13 cellular contexts compared by ENCODE assay signal in genomic region chr2:24509425-24509824, GRCh38. TPM values are rescaled to one million over a fixed set of nuclear protein-coding genes. Genes with fewer than 3 reads are reported as not detected.
DNase-seq lines count a peak whose midpoint lies in the region; ATAC-seq and TF ChIP-seq lines count a peak whose summit lies in the region.
"Had no signal": no experiment of that assay in that cellular context is flagged by ENCODE, and none has a peak within 500 bp of the region (broad histone marks: within the 10 kb centered on the region; RNA-seq: fewer than 3 reads in every experiment).

No MANE protein-coding gene starts in this region.

- intact Hi-C loops in left colon (cut with DNase I, micrococcal nuclease) = no loop called here

- peak overlapping the region; percentile 66 for H3K27ac Mint-ChIP-seq in activated T-helper 17 cell treated with anti-CD3 and anti-CD28 coated beads, Interleukin-2, amount 50 U/mL, for 72 hours
- no peak overlapping the region for H3K27ac Mint-ChIP-seq in T-helper 2 cell treated with Interferon-gamma antibody and Interleukin-4, amounts not matched to agents 5 μg/mL and 100 μg/mL, for 36 hours
- H3K27ac Mint-ChIP-seq: T-cell had no signal

- H3K4me2 ChIP-seq in Karpas-422 (ENCODE audit: low read depth, low read length, poor library complexity, severe bottlenecking) = no peak overlapping the region
- H3K4me2 ChIP-seq: KMS-11 had no signal

- TF ChIP-seq CTCF in GM20000 (IDR thresholded peaks at IDR 0.05; ENCODE audit: extremely low read depth, missing control alignments) = no peak

- peaks cover 8% of the 10 kb centered on the region for H4K20me1 ChIP-seq in Karpas-422 (ENCODE audit: insufficient read depth, low read depth, low read length)

- ATAC-seq in GM18517 (IDR thresholded peaks at IDR 0.05; ENCODE audit: unreplicated experiment) = peak; percentile 87
- peak; percentile 64 for ATAC-seq in HG03025 (IDR thresholded peaks at IDR 0.05; ENCODE audit: low FRiP score, unreplicated experiment)
- ATAC-seq in activated T-helper 17 cell treated with anti-CD3 and anti-CD28 coated beads, Interleukin-2, amount 50 U/mL, for 72 hours (replicated peaks) = peak; percentile 80
- ATAC-seq in left colon = no peak
- ATAC-seq: T-cell had no signal

- no peaks in the 10 kb centered on the region for H3K79me2 ChIP-seq in Karpas-422 (ENCODE audit: low read length)

- H2AFZ ChIP-seq in Karpas-422 (ENCODE audit: low read length) = no peak overlapping the region

- DNase-seq in GM20000 (ENCODE audit: low spot score) (peak; percentile 55), MG63 (no peak), left colon (no peak), Karpas-422 (no peak)
- no peak for DNase-seq in T-helper 2 cell treated with Interferon-gamma antibody and Interleukin-4, amounts not matched to agents 5 μg/mL and 100 μg/mL, for 36 hours (ENCODE audit: low spot score)
- DNase-seq: caudate nucleus, NCI-H82, retina, T-cell had no signal

- no peaks in the 10 kb centered on the region for H3K9me3 Mint-ChIP-seq in activated T-helper 17 cell treated with anti-CD3 and anti-CD28 coated beads, Interleukin-2, amount 50 U/mL, for 72 hours
- H3K9me3 Mint-ChIP-seq in T-helper 2 cell treated with Interferon-gamma antibody and Interleukin-4, amounts not matched to agents 5 μg/mL and 100 μg/mL, for 36 hours = no peaks in the 10 kb centered on the region
- H3K9me3 Mint-ChIP-seq: T-cell had no signal

- peak overlapping the region; percentile 30 for H3K4me3 Mint-ChIP-seq in activated T-helper 17 cell treated with anti-CD3 and anti-CD28 coated beads, Interleukin-2, amount 50 U/mL, for 72 hours
- H3K4me3 Mint-ChIP-seq in T-helper 2 cell treated with Interferon-gamma antibody and Interleukin-4, amounts not matched to agents 5 μg/mL and 100 μg/mL, for 36 hours = no peak overlapping the region
- H3K4me3 Mint-ChIP-seq: T-cell had no signal

- H3K9me3 ChIP-seq in MG63 = no peaks in the 10 kb centered on the region
- no peaks in the 10 kb centered on the region for H3K9me3 ChIP-seq in Karpas-422 (ENCODE audit: low read length)

- H3K9me2 ChIP-seq in Karpas-422 (replicated peaks; ENCODE audit: insufficient read depth, low read length) = no peaks in the 10 kb centered on the region

- H3K9ac ChIP-seq in Karpas-422 (ENCODE audit: low read length) = no peak overlapping the region
- H3K9ac ChIP-seq: KMS-11 had no signal

- no peaks in the 10 kb centered on the region for H3K36me3 Mint-ChIP-seq in activated T-helper 17 cell treated with anti-CD3 and anti-CD28 coated beads, Interleukin-2, amount 50 U/mL, for 72 hours (ENCODE audit: low read depth)
- H3K36me3 Mint-ChIP-seq in T-helper 2 cell treated with Interferon-gamma antibody and Interleukin-4, amounts not matched to agents 5 μg/mL and 100 μg/mL, for 36 hours (ENCODE audit: low read depth) = peaks cover 3% of the 10 kb centered on the region
- H3K36me3 Mint-ChIP-seq: T-cell had no signal

- no peak overlapping the region for H3K27ac ChIP-seq in Karpas-422 (ENCODE audit: low read length)
- H3K27ac ChIP-seq: KMS-11 had no signal

- H3K4me1 Mint-ChIP-seq in activated T-helper 17 cell treated with anti-CD3 and anti-CD28 coated beads, Interleukin-2, amount 50 U/mL, for 72 hours = peaks cover 59% of the 10 kb centered on the region
- H3K4me1 Mint-ChIP-seq in T-helper 2 cell treated with Interferon-gamma antibody and Interleukin-4, amounts not matched to agents 5 μg/mL and 100 μg/mL, for 36 hours (ENCODE audit: low read depth) = peaks cover 51% of the 10 kb centered on the region

- H3K4me3 ChIP-seq in MG63 = no peak overlapping the region
- H3K4me3 ChIP-seq in Karpas-422 (ENCODE audit: low read length) = no peak overlapping the region

- H3K36me3 ChIP-seq in MG63 = no peaks in the 10 kb centered on the region
- no peaks in the 10 kb centered on the region for H3K36me3 ChIP-seq in Karpas-422 (ENCODE audit: insufficient read depth, low read length)

- no peaks in the 10 kb centered on the region for H3K27me3 ChIP-seq in MG63
- no peaks in the 10 kb centered on the region for H3K27me3 ChIP-seq in Karpas-422 (ENCODE audit: low read length)

- no peaks in the 10 kb centered on the region for H3K4me1 ChIP-seq in Karpas-422 (ENCODE audit: low read length)

- H3K27me3 Mint-ChIP-seq in activated T-helper 17 cell treated with anti-CD3 and anti-CD28 coated beads, Interleukin-2, amount 50 U/mL, for 72 hours = no peaks in the 10 kb centered on the region
- no peaks in the 10 kb centered on the region for H3K27me3 Mint-ChIP-seq in T-helper 2 cell treated with Interferon-gamma antibody and Interleukin-4, amounts not matched to agents 5 μg/mL and 100 μg/mL, for 36 hours (ENCODE audit: low read depth)
- H3K27me3 Mint-ChIP-seq: T-cell had no signal

RNA-seq across cellular contexts. Expression of gene NCOA1, which starts 18.4 kb away (rescaled TPM):
- total RNA-seq in activated T-helper 17 cell treated with anti-CD3 and anti-CD28 coated beads, Interleukin-2, amount 50 U/mL, for 72 hours = 10 to 100 TPM; 27.5 to 29.7 TPM
- total RNA-seq in MG63 (2014; rRNA removed; shearing (Covaris generic); ENCODE audit: low replicate concordance) = 2.3 and 2.4 TPM in 2 replicates
- total RNA-seq in left colon = 10 to 100 TPM; 34.2 to 38.9 TPM
- 4.1 and 5.4 TPM in 2 replicates for total RNA-seq in Karpas-422 (2014; rRNA removed; shearing (Covaris generic); ENCODE audit: low replicate concordance)
